19 cellular contexts compared by ENCODE assay signal in the genomic region with DNA sequence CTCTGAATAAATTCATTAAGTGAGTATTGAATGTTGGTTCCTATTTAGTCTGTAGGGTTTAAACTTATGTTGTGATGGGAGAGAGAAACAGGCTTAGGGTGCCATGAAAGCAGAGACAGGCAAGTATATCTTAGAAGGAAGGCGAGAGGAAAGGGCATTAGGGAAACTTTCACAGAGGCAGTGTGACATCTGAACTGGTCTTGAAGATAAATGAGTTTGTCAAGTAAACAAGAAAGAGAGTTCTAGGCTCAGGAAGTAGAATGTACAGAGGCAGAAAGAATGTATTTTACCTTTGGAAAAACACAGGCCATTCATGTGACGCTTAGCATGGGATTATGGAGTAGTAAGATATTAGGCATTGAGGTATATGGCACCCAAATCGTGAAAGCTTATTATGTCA. TPM values are rescaled to one million over a fixed set of nuclear protein-coding genes. Genes with fewer than 3 reads are reported as not detected.
DNase-seq lines count a peak whose midpoint lies in the region; ATAC-seq and TF ChIP-seq lines count a peak whose summit lies in the region.
"Had no signal": no experiment of that assay in that cellular context is flagged by ENCODE, and none has a peak within 500 bp of the region (broad histone marks: within the 10 kb centered on the region; RNA-seq: fewer than 3 reads in every experiment).

No MANE protein-coding gene starts in this region.

- in situ Hi-C loops in IMR-90 (cut with MboI; ENCODE audit: low sequenced_read_pairs) = no loop called here

- H3K79me1 ChIP-seq in IMR-90 (ENCODE audit: low read depth in 1 of 2, low read length in 2 of 2) = peaks cover 7 to 19% of the 10 kb centered on the region in 2 experiments; a peak in 3 of 4 replicates

- H3K9me3 Mint-ChIP-seq in natural killer cell (peaks cover 2% of the 10 kb centered on the region in 2 donors), memory B cell (peaks cover 3% of the 10 kb centered on the region), progenitor cell of endocrine pancreas (ENCODE audit: low read depth) (peaks cover 3% of the 10 kb centered on the region)
- H3K9me3 Mint-ChIP-seq in natural killer cell treated with Interleukin-12 subunit alpha and Interleukin-12 subunit beta and Interleukin-15 and Interleukin-18, amount 100 ng/mL, for 72 hours = peaks cover 4% of the 10 kb centered on the region

- no peaks in the 10 kb centered on the region for H3K27me3 ChIP-seq in IMR-90 (ENCODE audit: control insufficient read depth, insufficient read depth, low read length)
- H3K27me3 ChIP-seq: BLaER1, Peyer's patch had no signal

- no peak overlapping the region for H4K91ac ChIP-seq in IMR-90 (ENCODE audit: insufficient read depth, low read depth, low read length)

- intact Hi-C loops in natural killer cell (cut with micrococcal nuclease) (no loop called here), IMR-90 (cut with micrococcal nuclease) (no loop called here)

- no peak overlapping the region for H3K4me3 Mint-ChIP-seq in natural killer cell
- H3K4me3 Mint-ChIP-seq in natural killer cell treated with Interleukin-12 subunit alpha and Interleukin-12 subunit beta and Interleukin-15 and Interleukin-18, amount 100 ng/mL, for 72 hours = no peak overlapping the region
- H3K4me3 Mint-ChIP-seq in memory B cell = no peak overlapping the region
- H3K4me3 Mint-ChIP-seq in progenitor cell of endocrine pancreas (ENCODE audit: low read depth) = peak overlapping the region; percentile 9

- H3K27ac Mint-ChIP-seq in natural killer cell (peak overlapping the region; percentile 29 to 50), memory B cell (peak overlapping the region; percentile 53), progenitor cell of endocrine pancreas (peak overlapping the region; percentile 87)
- H3K27ac Mint-ChIP-seq in natural killer cell treated with Interleukin-12 subunit alpha and Interleukin-12 subunit beta and Interleukin-15 and Interleukin-18, amount 100 ng/mL, for 72 hours = peak overlapping the region in 1 of 2 donors; percentile 3

- H2BK15ac ChIP-seq in IMR-90 (ENCODE audit: low read depth, low read length) = no peak overlapping the region

- no peak overlapping the region for H2AK5ac ChIP-seq in IMR-90 (ENCODE audit: low read depth, low read length)

- POLR2A ChIA-PET in IMR-90 (lab: Charles Lee; ENCODE audit: unreplicated experiment) (no interaction called here), RWPE1 (lab: Yijun Ruan, JAX; ENCODE audit: low non-redundant PET) (no interaction called here)

- peaks cover 3% of the 10 kb centered on the region; the same call in 1 of the 2 replicates for H3K9me1 ChIP-seq in IMR-90 (ENCODE audit: insufficient read depth, low read length)

- H3K56ac ChIP-seq in IMR-90 (ENCODE audit: extremely low read depth, insufficient read depth, low read length) = no peak overlapping the region

- H4K8ac ChIP-seq in IMR-90 (ENCODE audit: low read depth in 2 of 2, low read length in 2 of 2) = no peak overlapping the region

- no peaks in the 10 kb centered on the region; the same call in 1 of the 2 replicates for H4K20me1 ChIP-seq in IMR-90 (ENCODE audit: insufficient read depth, low read length)
- H4K20me1 ChIP-seq: BLaER1 had no signal

- no peak overlapping the region for H2AFZ ChIP-seq in IMR-90 (replicated peaks; ENCODE audit: low read length, poor library complexity)
- H2AFZ ChIP-seq: GM23248 had no signal

- peaks cover 17 to 34% of the 10 kb centered on the region in 2 donors for H3K4me1 Mint-ChIP-seq in natural killer cell
- peaks cover 0 to 18% of the 10 kb centered on the region in 2 donors for H3K4me1 Mint-ChIP-seq in natural killer cell treated with Interleukin-12 subunit alpha and Interleukin-12 subunit beta and Interleukin-15 and Interleukin-18, amount 100 ng/mL, for 72 hours (ENCODE audit: low read depth in 2 of 2)
- peaks cover 6% of the 10 kb centered on the region for H3K4me1 Mint-ChIP-seq in memory B cell
- H3K4me1 Mint-ChIP-seq in progenitor cell of endocrine pancreas (ENCODE audit: low read depth) = peaks cover 29% of the 10 kb centered on the region

- no TSS peak for BruUV-seq in IMR-90 (replicated peaks; lab: Mats Ljungman, UMichigan)

- CTCF ChIA-PET in IMR-90 (lab: Yijun Ruan, JAX) = no interaction called here
- CTCF ChIA-PET in RWPE1 (lab: Yijun Ruan, JAX) = no interaction called here

- ATAC-seq in natural killer cell = no peak
- ATAC-seq in natural killer cell treated with Interleukin-12 subunit alpha and Interleukin-12 subunit beta and Interleukin-15 and Interleukin-18, amount 100 ng/mL, for 72 hours = no peak
- no peak for ATAC-seq in IMR-90 (ENCODE audit: low read depth)
- no peak for ATAC-seq in memory B cell (ENCODE audit: low read depth)
- ATAC-seq: HCT116, Right ventricle myocardium inferior had no signal

- no peak for TF ChIP-seq RAD21 in IMR-90 (IDR thresholded peaks at IDR 0.05; ENCODE audit: low read length)

- H3K14ac ChIP-seq in IMR-90 (replicated peaks; ENCODE audit: low read depth, low read length) = 0 out of 2 replicates have a peak overlapping the region, but pooled peaks have one; percentile 41

- H3K23ac ChIP-seq in IMR-90 (ENCODE audit: low read depth, low read length) = no peak overlapping the region

- H3K4me2 ChIP-seq in IMR-90 (ENCODE audit: low read depth, low read length) = no peak overlapping the region
- H3K4me2 ChIP-seq: BLaER1 had no signal

- no peak overlapping the region for H3K9ac ChIP-seq in IMR-90 (ENCODE audit: low read depth, low read length)
- H3K9ac ChIP-seq: BLaER1, GM23248 had no signal

- no peak overlapping the region for H2BK5ac ChIP-seq in IMR-90 (ENCODE audit: low read depth, low read length, poor library complexity, severe bottlenecking)

- H4K5ac ChIP-seq in IMR-90 (ENCODE audit: low read depth, low read length) = no peak overlapping the region

- H3K4ac ChIP-seq in IMR-90 (ENCODE audit: low read depth, low read length) = no peak overlapping the region

- no peak for TF ChIP-seq CTCF in natural killer cell (IDR thresholded peaks at IDR 0.05)
- TF ChIP-seq CTCF in IMR-90 (conservative IDR thresholded peaks at IDR 0.05; ENCODE audit: low read depth, low read length) = no peak
- TF ChIP-seq CTCF in progenitor cell of endocrine pancreas (IDR thresholded peaks at IDR 0.05; ENCODE audit: unreplicated experiment) = no peak
- no peak for TF ChIP-seq CTCF in RWPE1 (conservative IDR thresholded peaks at IDR 0.05; ENCODE audit: low read depth)

- 80% methylated on average over 1 of the region's 3 CpGs; no CpG with 5 or more reads in 1 of the 2 experiments for WGBS in IMR-90 (ENCODE audit: extremely low coverage in 2 of 2, insufficient read length in 1 of 2), 2 experiments

- H3K36me3 ChIP-seq in IMR-90 (ENCODE audit: control insufficient read depth, insufficient read depth, low read length) = peaks cover 6% of the 10 kb centered on the region

- H3K36me3 Mint-ChIP-seq in natural killer cell (peaks cover 19% of the 10 kb centered on the region), memory B cell (peaks cover 35% of the 10 kb centered on the region), progenitor cell of endocrine pancreas (ENCODE audit: insufficient read depth) (peaks cover 41% of the 10 kb centered on the region)
- H3K36me3 Mint-ChIP-seq in natural killer cell treated with Interleukin-12 subunit alpha and Interleukin-12 subunit beta and Interleukin-15 and Interleukin-18, amount 100 ng/mL, for 72 hours = peaks cover 19% of the 10 kb centered on the region

- H3K4me3 ChIP-seq in IMR-90 (ENCODE audit: insufficient read depth, low read depth, low read length) = no peak overlapping the region
- H3K4me3 ChIP-seq: BLaER1, GM23248, Peyer's patch had no signal

- no peak for DNase-seq in natural killer cell
- DNase-seq in natural killer cell treated with Interleukin-12 subunit alpha and Interleukin-12 subunit beta and Interleukin-15 and Interleukin-18, amount 100 ng/mL, for 72 hours (ENCODE audit: low spot score) = no peak
- no peak for DNase-seq in IMR-90
- DNase-seq in memory B cell (ENCODE audit: low spot score in 2 of 2) = no peak
- no peak for DNase-seq in progenitor cell of endocrine pancreas (ENCODE audit: low spot score, unreplicated experiment)
- no peak for DNase-seq in RWPE1 (ENCODE audit: low spot score)
- DNase-seq in NCI-H82 (lab: John Stamatoyannopoulos, UW) = no peak
- DNase-seq in NCI-H2029 treated with DMSO at 0.1 percent for 48 hours (lab: John Stamatoyannopoulos, UW) = no peak
- DNase-seq: GM23248, KG1, MV-4-11, NCI-H1694 treated with DMSO at 0.1 percent for 48 hours, NCI-H2227 treated with DMSO at 0.1 percent for 48 hours, NCI-H524 treated with DMSO at 0.1 percent for 48 hours, Peyer's patch, SW 1271 had no signal

- H3K27me3 Mint-ChIP-seq in natural killer cell (ENCODE audit: low read depth in 2 of 2) (no peaks in the 10 kb centered on the region), memory B cell (no peaks in the 10 kb centered on the region), progenitor cell of endocrine pancreas (no peaks in the 10 kb centered on the region)
- H3K27me3 Mint-ChIP-seq in natural killer cell treated with Interleukin-12 subunit alpha and Interleukin-12 subunit beta and Interleukin-15 and Interleukin-18, amount 100 ng/mL, for 72 hours = no peaks in the 10 kb centered on the region

- no peak for TF ChIP-seq POLR2A in IMR-90 (IDR thresholded peaks at IDR 0.05; ENCODE audit: low read depth, low read length)

- no peak overlapping the region for H2BK120ac ChIP-seq in IMR-90 (ENCODE audit: low read depth, low read length)

- H2AK9ac ChIP-seq in IMR-90 (replicated peaks; ENCODE audit: low read depth, low read length, poor library complexity) = no peak overlapping the region

- H3K27ac ChIP-seq in IMR-90 (ENCODE audit: insufficient read depth, low read length) (no peak overlapping the region), RWPE1 (no peak overlapping the region)
- H3K27ac ChIP-seq: BLaER1, GM23248, Peyer's patch had no signal

- no peak overlapping the region for H3K18ac ChIP-seq in IMR-90 (ENCODE audit: low read depth, low read length)

- no peaks in the 10 kb centered on the region for H3K4me1 ChIP-seq in IMR-90 (ENCODE audit: control insufficient read depth, insufficient read depth, low read length)
- H3K4me1 ChIP-seq: BLaER1, Peyer's patch had no signal

- no peak overlapping the region for H2BK20ac ChIP-seq in IMR-90 (ENCODE audit: low read depth, low read length)

- dilution Hi-C loops in IMR-90 (cut with HindIII; ENCODE audit: low sequenced_read_pairs, unreplicated experiment) = no loop called here

- no peaks in the 10 kb centered on the region for H3K9me3 ChIP-seq in IMR-90 (ENCODE audit: control insufficient read depth, insufficient read depth, low read length)
- H3K9me3 ChIP-seq: Peyer's patch had no signal

RNA-seq across cellular contexts. Expression of gene GLCCI1, which starts 34.5 kb away (rescaled TPM):
- total RNA-seq in natural killer cell = 100 to 1,000 TPM in 1 of 3 donors, 10 to 100 TPM in 2; 70.5 to 132 (median 79.6) TPM
- total RNA-seq in natural killer cell treated with Interleukin-12 subunit alpha and Interleukin-12 subunit beta and Interleukin-15 and Interleukin-18, amount 100 ng/mL, for 72 hours = 10 to 100 TPM; 15.5 to 16.7 TPM
- total RNA-seq in IMR-90 (2012; rRNA removed) = 4.1 and 7.8 TPM in 2 replicates
- 6.2 and 8.9 TPM in 2 replicates for polyA plus RNA-seq in IMR-90 (2012; rRNA removed)
- 2.3 and 3.1 TPM in 2 replicates for polyA plus RNA-seq in IMR-90 (2012; cell fraction: cytosol; rRNA removed)
- polyA plus RNA-seq in IMR-90 (2012; cell fraction: nucleus; rRNA removed; ENCODE audit: low replicate concordance) = 6.2 and 20.3 TPM in 2 replicates
- total RNA-seq in progenitor cell of endocrine pancreas = 39.3 and 42.4 TPM in 2 replicates
